Comparison of ENCODE assay signal across 29 cellular contexts in genomic region chr19:33320636-33321035, GRCh38.
"Had no signal": no experiment of that assay in that cellular context is flagged by ENCODE, and none has a peak within 500 bp of the region (broad histone marks: within the 10 kb centered on the region; RNA-seq: fewer than 3 reads in every experiment).

No MANE protein-coding gene starts in this region.

- H3K27ac ChIP-seq: adrenal gland, ascending aorta, body of pancreas, brain microvascular endothelial cell, breast epithelium, cardiac muscle cell had no signal

- H3K4me3 ChIP-seq: adrenal gland, ascending aorta, body of pancreas, breast epithelium, cardiac muscle cell had no signal

- H3K4me1 ChIP-seq: adrenal gland, ascending aorta, body of pancreas, breast epithelium had no signal

- H3K9me3 ChIP-seq: adrenal gland, ascending aorta, breast epithelium had no signal

- DNase-seq: activated effector memory CD4-positive, alpha-beta T cell treated with anti-CD3 and anti-CD28 coated beads, Interleukin-2, amount 50 U/mL, for 16 hours; activated effector memory CD4-positive, alpha-beta T cell treated with Interleukin-2 at 50 U/mL for 16 hours; activated gamma-delta T cell; activated gamma-delta T cell treated with Interleukin-2 at 50 U/mL for 16 hours; activated naive CD4-positive, alpha-beta T cell; activated naive CD4-positive, alpha-beta T cell treated with anti-CD3 and anti-CD28 coated beads for 36 hours; activated naive CD4-positive, alpha-beta T cell treated with anti-CD3 and anti-CD28 coated beads, Interleukin-2, amount 10 ng/mL, durations not matched to agents 7 days and 5 days; activated naive CD4-positive, alpha-beta T cell treated with anti-CD3 and anti-CD28 coated beads, Interleukin-2, amount 50 U/mL, for 16 hours; activated naive CD4-positive, alpha-beta T cell treated with Interleukin-2 at 50 U/mL for 16 hours; activated naive CD8-positive, alpha-beta T cell treated with anti-CD3 and anti-CD28 coated beads for 36 hours; activated naive CD8-positive, alpha-beta T cell treated with anti-CD3 and anti-CD28 coated beads, Interleukin-2, amount 10 ng/mL, durations not matched to agents 7 days and 5 days; activated naive CD8-positive, alpha-beta T cell treated with anti-CD3 and anti-CD28 coated beads, Interleukin-2, amount 50 U/mL, for 24 hours; activated T-cell treated with anti-CD3 and anti-CD28 coated beads, Interleukin-2, amount 50 U/mL, for 24 hours; activated T-cell treated with anti-CD3 and anti-CD28 coated beads, Interleukin-2, amount 50 U/mL, for 4 hours; activated T-cell treated with anti-CD3 and anti-CD28 coated beads, Interleukin-2, amount 50 U/mL, for 48 hours; activated T-cell treated with anti-CD3 and anti-CD28 coated beads, Interleukin-2, amount 50 U/mL, for 72 hours; adrenal gland; amniotic stem cell; amygdala; anterior cingulate cortex; aorta; body of pancreas; brain microvascular endothelial cell; caudate nucleus; central memory CD4-positive, alpha-beta T cell; cerebellar nuclear complex had no signal

- H3K36me3 ChIP-seq: adrenal gland, ascending aorta, brain microvascular endothelial cell, breast epithelium, cardiac muscle cell had no signal
